Comparison of ENCODE assay signal across 1 cellular context in the genomic region with DNA sequence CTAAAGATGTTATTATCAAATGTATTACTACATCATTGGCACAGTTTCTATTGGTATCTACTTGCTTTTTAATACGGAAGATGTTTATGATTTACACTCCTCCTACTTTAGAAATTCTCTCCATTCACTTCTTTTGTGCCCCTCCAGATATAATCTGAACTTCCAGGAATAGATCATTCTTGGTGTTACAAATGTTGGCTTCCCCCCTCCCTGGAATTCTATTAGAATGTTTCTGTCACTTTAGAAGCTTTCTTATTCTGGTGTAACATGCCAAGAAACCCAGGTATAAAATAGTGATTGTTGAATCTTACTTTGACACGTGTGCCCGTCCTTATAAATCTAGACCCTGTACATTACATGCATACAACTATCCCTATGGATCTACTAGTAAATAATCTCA.
TF ChIP-seq lines count a peak whose summit lies in the region.

No MANE protein-coding gene starts in this region.

TF ChIP-seq in H1, 55 proteins besides CTCF, POLR2A, EP300 and RAD21:
- TF ChIP-seq, protein P1, sequence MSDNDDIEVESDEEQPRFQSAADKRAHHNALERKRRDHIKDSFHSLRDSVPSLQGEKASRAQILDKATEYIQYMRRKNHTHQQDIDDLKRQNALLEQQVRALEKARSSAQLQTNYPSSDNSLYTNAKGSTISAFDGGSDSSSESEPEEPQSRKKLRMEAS (IDR thresholded peaks at IDR 0.05), result no peak
- TF ChIP-seq RBBP5 (IDR thresholded peaks at IDR 0.05; ENCODE audit: borderline replicate concordance, low read depth, low read length) (no peak), BCL11A (IDR thresholded peaks at IDR 0.05; ENCODE audit: low read depth in 2 of 2, low read length in 2 of 2) (no peak), SIRT6 (IDR thresholded peaks at IDR 0.05; ENCODE audit: low read length) (no peak), PHF8 (conservative IDR thresholded peaks at IDR 0.05; ENCODE audit: low read depth, low read length) (no peak), TAF1 (IDR thresholded peaks at IDR 0.05; ENCODE audit: low read depth, low read length) (no peak), EGR1 (IDR thresholded peaks at IDR 0.05; ENCODE audit: borderline replicate concordance, low read depth, low read length) (no peak), SIN3A (conservative IDR thresholded peaks at IDR 0.05 in 1 of 2, IDR thresholded peaks at IDR 0.05 in 1 of 2; ENCODE audit: low read depth in 1 of 2, low read length in 2 of 2) (no peak), TBP (IDR thresholded peaks at IDR 0.05; ENCODE audit: low read depth, low read length) (no peak), ZNF274 (IDR thresholded peaks at IDR 0.05; ENCODE audit: borderline replicate concordance, extremely low read depth, low read length) (no peak), NRF1 (IDR thresholded peaks at IDR 0.05; ENCODE audit: low read depth, low read length) (no peak), BRCA1 (IDR thresholded peaks at IDR 0.05; ENCODE audit: low read depth, low read length) (no peak)
- TF ChIP-seq, protein P2, sequence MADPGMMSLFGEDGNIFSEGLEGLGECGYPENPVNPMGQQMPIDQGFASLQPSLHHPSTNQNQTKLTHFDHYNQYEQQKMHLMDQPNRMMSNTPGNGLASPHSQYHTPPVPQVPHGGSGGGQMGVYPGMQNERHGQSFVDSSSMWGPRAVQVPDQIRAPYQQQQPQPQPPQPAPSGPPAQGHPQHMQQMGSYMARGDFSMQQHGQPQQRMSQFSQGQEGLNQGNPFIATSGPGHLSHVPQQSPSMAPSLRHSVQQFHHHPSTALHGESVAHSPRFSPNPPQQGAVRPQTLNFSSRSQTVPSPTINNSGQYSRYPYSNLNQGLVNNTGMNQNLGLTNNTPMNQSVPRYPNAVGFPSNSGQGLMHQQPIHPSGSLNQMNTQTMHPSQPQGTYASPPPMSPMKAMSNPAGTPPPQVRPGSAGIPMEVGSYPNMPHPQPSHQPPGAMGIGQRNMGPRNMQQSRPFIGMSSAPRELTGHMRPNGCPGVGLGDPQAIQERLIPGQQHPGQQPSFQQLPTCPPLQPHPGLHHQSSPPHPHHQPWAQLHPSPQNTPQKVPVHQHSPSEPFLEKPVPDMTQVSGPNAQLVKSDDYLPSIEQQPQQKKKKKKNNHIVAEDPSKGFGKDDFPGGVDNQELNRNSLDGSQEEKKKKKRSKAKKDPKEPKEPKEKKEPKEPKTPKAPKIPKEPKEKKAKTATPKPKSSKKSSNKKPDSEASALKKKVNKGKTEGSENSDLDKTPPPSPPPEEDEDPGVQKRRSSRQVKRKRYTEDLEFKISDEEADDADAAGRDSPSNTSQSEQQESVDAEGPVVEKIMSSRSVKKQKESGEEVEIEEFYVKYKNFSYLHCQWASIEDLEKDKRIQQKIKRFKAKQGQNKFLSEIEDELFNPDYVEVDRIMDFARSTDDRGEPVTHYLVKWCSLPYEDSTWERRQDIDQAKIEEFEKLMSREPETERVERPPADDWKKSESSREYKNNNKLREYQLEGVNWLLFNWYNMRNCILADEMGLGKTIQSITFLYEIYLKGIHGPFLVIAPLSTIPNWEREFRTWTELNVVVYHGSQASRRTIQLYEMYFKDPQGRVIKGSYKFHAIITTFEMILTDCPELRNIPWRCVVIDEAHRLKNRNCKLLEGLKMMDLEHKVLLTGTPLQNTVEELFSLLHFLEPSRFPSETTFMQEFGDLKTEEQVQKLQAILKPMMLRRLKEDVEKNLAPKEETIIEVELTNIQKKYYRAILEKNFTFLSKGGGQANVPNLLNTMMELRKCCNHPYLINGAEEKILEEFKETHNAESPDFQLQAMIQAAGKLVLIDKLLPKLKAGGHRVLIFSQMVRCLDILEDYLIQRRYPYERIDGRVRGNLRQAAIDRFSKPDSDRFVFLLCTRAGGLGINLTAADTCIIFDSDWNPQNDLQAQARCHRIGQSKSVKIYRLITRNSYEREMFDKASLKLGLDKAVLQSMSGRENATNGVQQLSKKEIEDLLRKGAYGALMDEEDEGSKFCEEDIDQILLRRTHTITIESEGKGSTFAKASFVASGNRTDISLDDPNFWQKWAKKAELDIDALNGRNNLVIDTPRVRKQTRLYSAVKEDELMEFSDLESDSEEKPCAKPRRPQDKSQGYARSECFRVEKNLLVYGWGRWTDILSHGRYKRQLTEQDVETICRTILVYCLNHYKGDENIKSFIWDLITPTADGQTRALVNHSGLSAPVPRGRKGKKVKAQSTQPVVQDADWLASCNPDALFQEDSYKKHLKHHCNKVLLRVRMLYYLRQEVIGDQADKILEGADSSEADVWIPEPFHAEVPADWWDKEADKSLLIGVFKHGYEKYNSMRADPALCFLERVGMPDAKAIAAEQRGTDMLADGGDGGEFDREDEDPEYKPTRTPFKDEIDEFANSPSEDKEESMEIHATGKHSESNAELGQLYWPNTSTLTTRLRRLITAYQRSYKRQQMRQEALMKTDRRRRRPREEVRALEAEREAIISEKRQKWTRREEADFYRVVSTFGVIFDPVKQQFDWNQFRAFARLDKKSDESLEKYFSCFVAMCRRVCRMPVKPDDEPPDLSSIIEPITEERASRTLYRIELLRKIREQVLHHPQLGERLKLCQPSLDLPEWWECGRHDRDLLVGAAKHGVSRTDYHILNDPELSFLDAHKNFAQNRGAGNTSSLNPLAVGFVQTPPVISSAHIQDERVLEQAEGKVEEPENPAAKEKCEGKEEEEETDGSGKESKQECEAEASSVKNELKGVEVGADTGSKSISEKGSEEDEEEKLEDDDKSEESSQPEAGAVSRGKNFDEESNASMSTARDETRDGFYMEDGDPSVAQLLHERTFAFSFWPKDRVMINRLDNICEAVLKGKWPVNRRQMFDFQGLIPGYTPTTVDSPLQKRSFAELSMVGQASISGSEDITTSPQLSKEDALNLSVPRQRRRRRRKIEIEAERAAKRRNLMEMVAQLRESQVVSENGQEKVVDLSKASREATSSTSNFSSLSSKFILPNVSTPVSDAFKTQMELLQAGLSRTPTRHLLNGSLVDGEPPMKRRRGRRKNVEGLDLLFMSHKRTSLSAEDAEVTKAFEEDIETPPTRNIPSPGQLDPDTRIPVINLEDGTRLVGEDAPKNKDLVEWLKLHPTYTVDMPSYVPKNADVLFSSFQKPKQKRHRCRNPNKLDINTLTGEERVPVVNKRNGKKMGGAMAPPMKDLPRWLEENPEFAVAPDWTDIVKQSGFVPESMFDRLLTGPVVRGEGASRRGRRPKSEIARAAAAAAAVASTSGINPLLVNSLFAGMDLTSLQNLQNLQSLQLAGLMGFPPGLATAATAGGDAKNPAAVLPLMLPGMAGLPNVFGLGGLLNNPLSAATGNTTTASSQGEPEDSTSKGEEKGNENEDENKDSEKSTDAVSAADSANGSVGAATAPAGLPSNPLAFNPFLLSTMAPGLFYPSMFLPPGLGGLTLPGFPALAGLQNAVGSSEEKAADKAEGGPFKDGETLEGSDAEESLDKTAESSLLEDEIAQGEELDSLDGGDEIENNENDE (IDR thresholded peaks at IDR 0.05; ENCODE audit: insufficient replicate concordance, low read length), result no peak
